28 cellular contexts compared by ENCODE assay signal in the genomic region with DNA sequence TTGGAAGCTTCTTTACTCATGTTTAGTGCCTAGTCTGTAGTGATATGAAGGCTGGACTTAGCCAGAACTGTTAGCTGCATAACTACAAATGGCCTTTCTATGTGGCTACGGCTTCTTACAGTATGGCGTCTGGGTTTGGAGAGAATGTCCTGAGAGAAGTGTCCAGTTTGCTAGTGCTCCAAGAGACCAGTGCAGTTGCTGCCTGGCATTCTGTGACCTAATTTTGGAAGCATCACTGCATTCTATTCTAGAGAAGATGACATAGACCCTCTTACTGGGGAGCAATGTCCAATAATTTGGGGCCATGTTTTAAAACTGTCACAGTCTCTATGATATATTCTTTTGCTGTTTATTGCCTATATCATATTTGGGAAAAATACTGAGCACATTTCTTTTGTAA.
"Had no signal": no experiment of that assay in that cellular context is flagged by ENCODE, and none has a peak within 500 bp of the region (broad histone marks: within the 10 kb centered on the region; RNA-seq: fewer than 3 reads in every experiment).

No MANE protein-coding gene starts in this region.

- H3K27me3 Mint-ChIP-seq: naive thymus-derived CD8-positive, alpha-beta T cell had no signal

- H3K36me3 ChIP-seq: gastrocnemius medialis, left lung, pancreas, right lobe of liver, thyroid gland had no signal

- DNase-seq: dorsolateral prefrontal cortex; effector CD8-positive, alpha-beta T cell; endodermal cell; foreskin fibroblast; gastrocnemius medialis; head of caudate nucleus; left cardiac atrium; left lung; mesenchymal stem cell; mucosa of descending colon; naive thymus-derived CD8-positive, alpha-beta T cell; pancreas; right lobe of liver; stimulated activated CD4-positive, alpha-beta T cell treated with anti-CD3 and anti-CD28 coated beads, Interleukin-12 subunit alpha, Interleukin-12 subunit beta, amount 100 ng/mL, for 4 hours; stimulated activated CD4-positive, alpha-beta T cell treated with anti-CD3 and anti-CD28 coated beads, Interleukin-1b, Interleukin-23, amount 100 ng/mL, for 48 hours; stimulated activated CD4-positive, alpha-beta T cell treated with anti-CD3 and anti-CD28 coated beads, Interleukin-4, amount 100 ng/mL, for 1 hour; stimulated activated CD8-positive, alpha-beta memory T cell treated with anti-CD3 and anti-CD28 coated beads, Interleukin-4, amount 100 ng/mL, for 48 hours; stimulated activated naive CD4-positive, alpha-beta T cell; stomach; thyroid gland; trophoblast cell had no signal

- ATAC-seq: esophagus mucosa; gastrocnemius medialis; left cardiac atrium; left lung; mucosa of descending colon; naive thymus-derived CD8-positive, alpha-beta T cell; pancreas; right lobe of liver had no signal

- H3K4me3 ChIP-seq: dorsolateral prefrontal cortex, gastrocnemius medialis, left lung, mucosa of descending colon, pancreas, right lobe of liver, smooth muscle cell, stomach, thyroid gland, vagina had no signal

- H3K27me3 ChIP-seq: gastrocnemius medialis, left lung, neutrophil, pancreas, right lobe of liver, stomach, thyroid gland, vagina had no signal

- H3K4me3 Mint-ChIP-seq: endodermal cell; mesothelial cell of epicardium; naive thymus-derived CD8-positive, alpha-beta T cell; neural crest cell had no signal

- FAIRE-seq: colon had no signal

- H3K27ac Mint-ChIP-seq: endodermal cell, mesothelial cell of epicardium had no signal

- H3K4me1 Mint-ChIP-seq: endodermal cell, neural crest cell had no signal

- H3K9me3 Mint-ChIP-seq: naive thymus-derived CD8-positive, alpha-beta T cell; neural crest cell had no signal
